1 cellular context compared by ENCODE assay signal in genomic region chr3:142981901-142982773, GRCh38.
TF ChIP-seq lines count a peak whose summit lies in the region.

No MANE protein-coding gene starts in this region.

TF ChIP-seq in HepG2, 621 proteins besides CTCF, POLR2A, EP300 and RAD21 (continued from another document):
- no peak for TF ChIP-seq POGK (CRISPR knock-in tag; conservative IDR thresholded peaks at IDR 0.05)
- no peak for TF ChIP-seq SNRNP70 (IDR thresholded peaks at IDR 0.05; ENCODE audit: low read depth, low read length)
- TF ChIP-seq TP53 (CRISPR knock-in tag; conservative IDR thresholded peaks at IDR 0.05), result no peak
- TF ChIP-seq ESRRA (CRISPR knock-in tag; IDR thresholded peaks at IDR 0.05; ENCODE audit: low read depth), result no peak
- no peak for TF ChIP-seq MEF2D (CRISPR knock-in tag; IDR thresholded peaks at IDR 0.05)
- TF ChIP-seq DMAP1 (CRISPR knock-in tag; IDR thresholded peaks at IDR 0.05), result no peak
- TF ChIP-seq KAT7 (CRISPR knock-in tag; IDR thresholded peaks at IDR 0.05; ENCODE audit: borderline replicate concordance), result 0 out of 2 replicates have a peak, but pooled peaks have one; percentile 48
- no peak for TF ChIP-seq ZNF878 (CRISPR knock-in tag; IDR thresholded peaks at IDR 0.05)
- peak; percentile 41 for TF ChIP-seq FOXA3 (CRISPR knock-in tag; IDR thresholded peaks at IDR 0.05)
- no peak for TF ChIP-seq FOXP1 (IDR thresholded peaks at IDR 0.05)
- 0 out of 2 replicates have a peak, but pooled peaks have one; percentile 33 for TF ChIP-seq FOXP1 (CRISPR knock-in tag; IDR thresholded peaks at IDR 0.05)
- TF ChIP-seq HOXD1 (CRISPR knock-in tag; IDR thresholded peaks at IDR 0.05), result no peak
- no peak for TF ChIP-seq TFAP4 (IDR thresholded peaks at IDR 0.05; ENCODE audit: borderline replicate concordance, low read depth)
- peak; percentile 69; the same call in 1 of the 2 replicates for TF ChIP-seq ZNF646 (CRISPR knock-in tag; IDR thresholded peaks at IDR 0.05)
- TF ChIP-seq SALL1 (CRISPR knock-in tag; IDR thresholded peaks at IDR 0.05), result peak; percentile 17; the same call in 1 of the 2 replicates
- TF ChIP-seq ZBTB46 (CRISPR knock-in tag; IDR thresholded peaks at IDR 0.05; ENCODE audit: borderline replicate concordance), result no peak
- no peak for TF ChIP-seq CHCHD3 (CRISPR knock-in tag; IDR thresholded peaks at IDR 0.05)
- TF ChIP-seq SKI (IDR thresholded peaks at IDR 0.05; ENCODE audit: partially characterized antibody), result no peak
- no peak for TF ChIP-seq GMEB2 (CRISPR knock-in tag; IDR thresholded peaks at IDR 0.05; ENCODE audit: low read depth)
- TF ChIP-seq REST (IDR thresholded peaks at IDR 0.05; ENCODE audit: borderline replicate concordance in 1 of 2, low read depth in 1 of 2, low read length in 2 of 2), result no peak
- TF ChIP-seq HOXA5 (CRISPR knock-in tag; IDR thresholded peaks at IDR 0.05), result no peak
- TF ChIP-seq ZNF292 (CRISPR knock-in tag; IDR thresholded peaks at IDR 0.05; ENCODE audit: borderline replicate concordance, low read depth), result peak; percentile 96
- TF ChIP-seq ZNF660 (CRISPR knock-in tag; IDR thresholded peaks at IDR 0.05; ENCODE audit: borderline replicate concordance, low read depth), result no peak
- TF ChIP-seq ZNF547 (CRISPR knock-in tag; IDR thresholded peaks at IDR 0.05), result no peak
- no peak for TF ChIP-seq TCF7L2 (IDR thresholded peaks at IDR 0.05; ENCODE audit: low read depth, low read length)
- TF ChIP-seq BCL6 (CRISPR knock-in tag; IDR thresholded peaks at IDR 0.05), result no peak
- TF ChIP-seq HNF4A (CRISPR knock-in tag; IDR thresholded peaks at IDR 0.05), result 0 out of 2 replicates have a peak, but pooled peaks have one; percentile 21
- TF ChIP-seq TRIM24 (CRISPR knock-in tag; IDR thresholded peaks at IDR 0.05), result no peak
- no peak for TF ChIP-seq ZBTB1 (CRISPR knock-in tag; IDR thresholded peaks at IDR 0.05; ENCODE audit: borderline replicate concordance)
- TF ChIP-seq FOSL1 (CRISPR knock-in tag; IDR thresholded peaks at IDR 0.05; ENCODE audit: borderline replicate concordance), result no peak
- no peak for TF ChIP-seq ARID3A (IDR thresholded peaks at IDR 0.05; ENCODE audit: low read depth, low read length)
- TF ChIP-seq ZNF850 (CRISPR knock-in tag; conservative IDR thresholded peaks at IDR 0.05), result no peak
- no peak for TF ChIP-seq ZBTB25 (CRISPR knock-in tag; IDR thresholded peaks at IDR 0.05)
- TF ChIP-seq RARA (CRISPR knock-in tag; IDR thresholded peaks at IDR 0.05), result no peak
- TF ChIP-seq SAP130 (CRISPR knock-in tag; IDR thresholded peaks at IDR 0.05; ENCODE audit: low read depth), result no peak
- TF ChIP-seq SRSF9 (IDR thresholded peaks at IDR 0.05; ENCODE audit: borderline replicate concordance, insufficient read depth, low read depth, low read length, poor library complexity, severe bottlenecking), result no peak
- peak; percentile 23; the same call in 1 of the 2 replicates for TF ChIP-seq ZNF281 (CRISPR knock-in tag; IDR thresholded peaks at IDR 0.05; ENCODE audit: borderline replicate concordance)
